In genomic region chr16:401468-402348, GRCh38 we compare ENCODE assay signal across 1 cellular context.
A peak's percentile ranks its signal among the peaks of the same experiment; 100 is the strongest.
TF ChIP-seq lines count a peak whose summit lies in the region.

A gene with protein sequence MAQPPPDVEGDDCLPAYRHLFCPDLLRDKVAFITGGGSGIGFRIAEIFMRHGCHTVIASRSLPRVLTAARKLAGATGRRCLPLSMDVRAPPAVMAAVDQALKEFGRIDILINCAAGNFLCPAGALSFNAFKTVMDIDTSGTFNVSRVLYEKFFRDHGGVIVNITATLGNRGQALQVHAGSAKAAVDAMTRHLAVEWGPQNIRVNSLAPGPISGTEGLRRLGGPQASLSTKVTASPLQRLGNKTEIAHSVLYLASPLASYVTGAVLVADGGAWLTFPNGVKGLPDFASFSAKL (plus strand): TSS chr16:401885. CDS start chr16:401964, 79 bp downstream.

TF ChIP-seq in HepG2, 621 proteins besides CTCF, POLR2A, EP300 and RAD21 (continued from another document and continues in another):
- TF ChIP-seq, protein P1, sequence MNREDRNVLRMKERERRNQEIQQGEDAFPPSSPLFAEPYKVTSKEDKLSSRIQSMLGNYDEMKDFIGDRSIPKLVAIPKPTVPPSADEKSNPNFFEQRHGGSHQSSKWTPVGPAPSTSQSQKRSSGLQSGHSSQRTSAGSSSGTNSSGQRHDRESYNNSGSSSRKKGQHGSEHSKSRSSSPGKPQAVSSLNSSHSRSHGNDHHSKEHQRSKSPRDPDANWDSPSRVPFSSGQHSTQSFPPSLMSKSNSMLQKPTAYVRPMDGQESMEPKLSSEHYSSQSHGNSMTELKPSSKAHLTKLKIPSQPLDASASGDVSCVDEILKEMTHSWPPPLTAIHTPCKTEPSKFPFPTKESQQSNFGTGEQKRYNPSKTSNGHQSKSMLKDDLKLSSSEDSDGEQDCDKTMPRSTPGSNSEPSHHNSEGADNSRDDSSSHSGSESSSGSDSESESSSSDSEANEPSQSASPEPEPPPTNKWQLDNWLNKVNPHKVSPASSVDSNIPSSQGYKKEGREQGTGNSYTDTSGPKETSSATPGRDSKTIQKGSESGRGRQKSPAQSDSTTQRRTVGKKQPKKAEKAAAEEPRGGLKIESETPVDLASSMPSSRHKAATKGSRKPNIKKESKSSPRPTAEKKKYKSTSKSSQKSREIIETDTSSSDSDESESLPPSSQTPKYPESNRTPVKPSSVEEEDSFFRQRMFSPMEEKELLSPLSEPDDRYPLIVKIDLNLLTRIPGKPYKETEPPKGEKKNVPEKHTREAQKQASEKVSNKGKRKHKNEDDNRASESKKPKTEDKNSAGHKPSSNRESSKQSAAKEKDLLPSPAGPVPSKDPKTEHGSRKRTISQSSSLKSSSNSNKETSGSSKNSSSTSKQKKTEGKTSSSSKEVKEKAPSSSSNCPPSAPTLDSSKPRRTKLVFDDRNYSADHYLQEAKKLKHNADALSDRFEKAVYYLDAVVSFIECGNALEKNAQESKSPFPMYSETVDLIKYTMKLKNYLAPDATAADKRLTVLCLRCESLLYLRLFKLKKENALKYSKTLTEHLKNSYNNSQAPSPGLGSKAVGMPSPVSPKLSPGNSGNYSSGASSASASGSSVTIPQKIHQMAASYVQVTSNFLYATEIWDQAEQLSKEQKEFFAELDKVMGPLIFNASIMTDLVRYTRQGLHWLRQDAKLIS (CRISPR knock-in tag; IDR thresholded peaks at IDR 0.05): no peak
- TF ChIP-seq MYC (CRISPR knock-in tag; IDR thresholded peaks at IDR 0.05; ENCODE audit: borderline replicate concordance): peak; percentile 87
- peak; percentile 92 for TF ChIP-seq POLR2G (IDR thresholded peaks at IDR 0.05; ENCODE audit: low read depth, low read length)
- peak; percentile 33 for TF ChIP-seq ISL2 (CRISPR knock-in tag; IDR thresholded peaks at IDR 0.05)
- TF ChIP-seq ESRRA (CRISPR knock-in tag; IDR thresholded peaks at IDR 0.05; ENCODE audit: low read depth): peak; percentile 49; the same call in 1 of the 2 replicates
- TF ChIP-seq ZC3H4 (CRISPR knock-in tag; IDR thresholded peaks at IDR 0.05; ENCODE audit: borderline replicate concordance): peak; percentile 92; the same call in 1 of the 2 replicates
- TF ChIP-seq TEAD3 (CRISPR knock-in tag; optimal IDR thresholded peaks at IDR 0.05; ENCODE audit: borderline replicate concordance): peak; percentile 15
- no peak for TF ChIP-seq NONO (IDR thresholded peaks at IDR 0.05)
- peak; percentile 74; the same call in 1 of the 2 replicates for TF ChIP-seq NONO (CRISPR knock-in tag; conservative IDR thresholded peaks at IDR 0.05)
- no peak for TF ChIP-seq PCBP2 (optimal IDR thresholded peaks at IDR 0.05; ENCODE audit: low read depth, low read length, poor library complexity, severe bottlenecking)
- TF ChIP-seq KAT8 (CRISPR knock-in tag; IDR thresholded peaks at IDR 0.05): peak; percentile 39; the same call in 1 of the 2 replicates
- TF ChIP-seq BRD4 (CRISPR knock-in tag; IDR thresholded peaks at IDR 0.05): peak; percentile 54; the same call in 1 of the 2 replicates
- TF ChIP-seq ETV5 (CRISPR knock-in tag; IDR thresholded peaks at IDR 0.05; ENCODE audit: borderline replicate concordance): 0 out of 2 replicates have a peak, but pooled peaks have one; percentile 6
- peak; percentile 73; the same call in 1 of the 2 replicates for TF ChIP-seq ZSCAN31 (CRISPR knock-in tag; IDR thresholded peaks at IDR 0.05; ENCODE audit: low read depth)
- TF ChIP-seq SOX6 (IDR thresholded peaks at IDR 0.05): no peak
- TF ChIP-seq SOX6 (CRISPR knock-in tag; IDR thresholded peaks at IDR 0.05): 0 out of 2 replicates have a peak, but pooled peaks have one; percentile 18
- TF ChIP-seq KLF9 (CRISPR knock-in tag; IDR thresholded peaks at IDR 0.05; ENCODE audit: low read depth): 0 out of 2 replicates have a peak, but pooled peaks have one; percentile 6
- TF ChIP-seq, protein P2, sequence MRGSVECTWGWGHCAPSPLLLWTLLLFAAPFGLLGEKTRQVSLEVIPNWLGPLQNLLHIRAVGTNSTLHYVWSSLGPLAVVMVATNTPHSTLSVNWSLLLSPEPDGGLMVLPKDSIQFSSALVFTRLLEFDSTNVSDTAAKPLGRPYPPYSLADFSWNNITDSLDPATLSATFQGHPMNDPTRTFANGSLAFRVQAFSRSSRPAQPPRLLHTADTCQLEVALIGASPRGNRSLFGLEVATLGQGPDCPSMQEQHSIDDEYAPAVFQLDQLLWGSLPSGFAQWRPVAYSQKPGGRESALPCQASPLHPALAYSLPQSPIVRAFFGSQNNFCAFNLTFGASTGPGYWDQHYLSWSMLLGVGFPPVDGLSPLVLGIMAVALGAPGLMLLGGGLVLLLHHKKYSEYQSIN (CRISPR knock-in tag; IDR thresholded peaks at IDR 0.05; ENCODE audit: borderline replicate concordance): no peak
- peak; percentile 95 for TF ChIP-seq AGO1 (IDR thresholded peaks at IDR 0.05; ENCODE audit: low read depth, low read length, poor library complexity, severe bottlenecking)
- peak; percentile 74 for TF ChIP-seq GABPB1 (CRISPR knock-in tag; IDR thresholded peaks at IDR 0.05)
- TF ChIP-seq, protein P3, sequence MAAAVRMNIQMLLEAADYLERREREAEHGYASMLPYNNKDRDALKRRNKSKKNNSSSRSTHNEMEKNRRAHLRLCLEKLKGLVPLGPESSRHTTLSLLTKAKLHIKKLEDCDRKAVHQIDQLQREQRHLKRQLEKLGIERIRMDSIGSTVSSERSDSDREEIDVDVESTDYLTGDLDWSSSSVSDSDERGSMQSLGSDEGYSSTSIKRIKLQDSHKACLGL (CRISPR knock-in tag; IDR thresholded peaks at IDR 0.05): peak; percentile 71; the same call in 1 of the 2 replicates
- peak; percentile 78; the same call in 1 of the 2 replicates for TF ChIP-seq ATF7-NPFF (CRISPR knock-in tag; IDR thresholded peaks at IDR 0.05; ENCODE audit: low read depth)
- 0 out of 2 replicates have a peak, but pooled peaks have one; percentile 31 for TF ChIP-seq CAMTA2 (CRISPR knock-in tag; IDR thresholded peaks at IDR 0.05; ENCODE audit: borderline replicate concordance)
- TF ChIP-seq SP4 (CRISPR knock-in tag; IDR thresholded peaks at IDR 0.05): peak; percentile 16; the same call in 1 of the 2 replicates
- TF ChIP-seq HIVEP1 (CRISPR knock-in tag; IDR thresholded peaks at IDR 0.05): peak; percentile 53; the same call in 1 of the 2 replicates
- peak; percentile 98 for TF ChIP-seq RBFOX2 (IDR thresholded peaks at IDR 0.05; ENCODE audit: low read depth, low read length)
- 0 out of 2 replicates have a peak, but pooled peaks have one; percentile 30 for TF ChIP-seq SMYD3 (CRISPR knock-in tag; IDR thresholded peaks at IDR 0.05)
- peak; percentile 29; the same call in 1 of the 2 replicates for TF ChIP-seq CSRNP1 (CRISPR knock-in tag; IDR thresholded peaks at IDR 0.05)
- no peak; the same call in 1 of the 2 replicates for TF ChIP-seq NFYB (CRISPR knock-in tag; IDR thresholded peaks at IDR 0.05)
- no peak for TF ChIP-seq MBD4 (IDR thresholded peaks at IDR 0.05; ENCODE audit: borderline replicate concordance, low read length)
- peak; percentile 72 for TF ChIP-seq POLR2AphosphoS5 (IDR thresholded peaks at IDR 0.05; ENCODE audit: low read depth, low read length)
- TF ChIP-seq, protein P4, sequence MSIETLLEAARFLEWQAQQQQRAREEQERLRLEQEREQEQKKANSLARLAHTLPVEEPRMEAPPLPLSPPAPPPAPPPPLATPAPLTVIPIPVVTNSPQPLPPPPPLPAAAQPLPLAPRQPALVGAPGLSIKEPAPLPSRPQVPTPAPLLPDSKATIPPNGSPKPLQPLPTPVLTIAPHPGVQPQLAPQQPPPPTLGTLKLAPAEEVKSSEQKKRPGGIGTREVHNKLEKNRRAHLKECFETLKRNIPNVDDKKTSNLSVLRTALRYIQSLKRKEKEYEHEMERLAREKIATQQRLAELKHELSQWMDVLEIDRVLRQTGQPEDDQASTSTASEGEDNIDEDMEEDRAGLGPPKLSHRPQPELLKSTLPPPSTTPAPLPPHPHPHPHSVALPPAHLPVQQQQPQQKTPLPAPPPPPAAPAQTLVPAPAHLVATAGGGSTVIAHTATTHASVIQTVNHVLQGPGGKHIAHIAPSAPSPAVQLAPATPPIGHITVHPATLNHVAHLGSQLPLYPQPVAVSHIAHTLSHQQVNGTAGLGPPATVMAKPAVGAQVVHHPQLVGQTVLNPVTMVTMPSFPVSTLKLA (IDR thresholded peaks at IDR 0.05): peak; percentile 56
- peak; percentile 40 for TF ChIP-seq ASH2L (IDR thresholded peaks at IDR 0.05; ENCODE audit: insufficient read length, low read depth, low read length)
- TF ChIP-seq, protein P5, sequence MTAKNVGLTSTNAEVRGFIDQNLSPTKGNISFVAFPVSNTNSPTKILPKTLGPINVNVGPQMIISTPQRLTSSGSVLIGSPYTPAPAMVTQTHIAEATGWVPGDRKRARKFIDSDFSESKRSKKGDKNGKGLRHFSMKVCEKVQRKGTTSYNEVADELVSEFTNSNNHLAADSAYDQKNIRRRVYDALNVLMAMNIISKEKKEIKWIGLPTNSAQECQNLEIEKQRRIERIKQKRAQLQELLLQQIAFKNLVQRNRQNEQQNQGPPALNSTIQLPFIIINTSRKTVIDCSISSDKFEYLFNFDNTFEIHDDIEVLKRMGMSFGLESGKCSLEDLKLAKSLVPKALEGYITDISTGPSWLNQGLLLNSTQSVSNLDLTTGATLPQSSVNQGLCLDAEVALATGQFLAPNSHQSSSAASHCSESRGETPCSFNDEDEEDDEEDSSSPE (CRISPR knock-in tag; IDR thresholded peaks at IDR 0.05): peak; percentile 20; the same call in 1 of the 2 replicates
- TF ChIP-seq ZNF276 (CRISPR knock-in tag; IDR thresholded peaks at IDR 0.05; ENCODE audit: low read depth): no peak
- peak; percentile 80 for TF ChIP-seq AKAP8 (CRISPR knock-in tag; IDR thresholded peaks at IDR 0.05)
- TF ChIP-seq, protein P6, sequence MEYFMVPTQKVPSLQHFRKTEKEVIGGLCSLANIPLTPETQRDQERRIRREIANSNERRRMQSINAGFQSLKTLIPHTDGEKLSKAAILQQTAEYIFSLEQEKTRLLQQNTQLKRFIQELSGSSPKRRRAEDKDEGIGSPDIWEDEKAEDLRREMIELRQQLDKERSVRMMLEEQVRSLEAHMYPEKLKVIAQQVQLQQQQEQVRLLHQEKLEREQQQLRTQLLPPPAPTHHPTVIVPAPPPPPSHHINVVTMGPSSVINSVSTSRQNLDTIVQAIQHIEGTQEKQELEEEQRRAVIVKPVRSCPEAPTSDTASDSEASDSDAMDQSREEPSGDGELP (IDR thresholded peaks at IDR 0.05; ENCODE audit: borderline replicate concordance, low read depth): no peak; the same call in 1 of the 2 replicates
- peak; percentile 29 for TF ChIP-seq ZNF18 (CRISPR knock-in tag; IDR thresholded peaks at IDR 0.05; ENCODE audit: insufficient replicate concordance)
- 0 out of 2 replicates have a peak, but pooled peaks have one; percentile 38 for TF ChIP-seq ZNF280B (CRISPR knock-in tag; IDR thresholded peaks at IDR 0.05; ENCODE audit: borderline replicate concordance)
- peak; percentile 8; the same call in 1 of the 2 replicates for TF ChIP-seq HNF4G (IDR thresholded peaks at IDR 0.05; ENCODE audit: borderline replicate concordance, low read depth, low read length)
- no peak for TF ChIP-seq HNF4G (CRISPR knock-in tag; IDR thresholded peaks at IDR 0.05; ENCODE audit: borderline replicate concordance, low read depth)
- TF ChIP-seq MIER3 (CRISPR knock-in tag; IDR thresholded peaks at IDR 0.05; ENCODE audit: borderline replicate concordance): peak; percentile 38; the same call in 1 of the 2 replicates
- no peak for TF ChIP-seq FOXA3 (CRISPR knock-in tag; IDR thresholded peaks at IDR 0.05)
- no peak for TF ChIP-seq GTF2F1 (IDR thresholded peaks at IDR 0.05; ENCODE audit: low read length)
- peak; percentile 71 for TF ChIP-seq ZNF143 (CRISPR knock-in tag; IDR thresholded peaks at IDR 0.05)
- TF ChIP-seq ZMAT3 (CRISPR knock-in tag; conservative IDR thresholded peaks at IDR 0.05): peak; percentile 33
- TF ChIP-seq ZNF747 (CRISPR knock-in tag; IDR thresholded peaks at IDR 0.05; ENCODE audit: borderline replicate concordance): peak; percentile 90
- peak; percentile 68 for TF ChIP-seq PHF5A (CRISPR knock-in tag; IDR thresholded peaks at IDR 0.05; ENCODE audit: low read depth, unreplicated experiment)
